ENCODE assay signal across 8 cellular contexts in the genomic region with DNA sequence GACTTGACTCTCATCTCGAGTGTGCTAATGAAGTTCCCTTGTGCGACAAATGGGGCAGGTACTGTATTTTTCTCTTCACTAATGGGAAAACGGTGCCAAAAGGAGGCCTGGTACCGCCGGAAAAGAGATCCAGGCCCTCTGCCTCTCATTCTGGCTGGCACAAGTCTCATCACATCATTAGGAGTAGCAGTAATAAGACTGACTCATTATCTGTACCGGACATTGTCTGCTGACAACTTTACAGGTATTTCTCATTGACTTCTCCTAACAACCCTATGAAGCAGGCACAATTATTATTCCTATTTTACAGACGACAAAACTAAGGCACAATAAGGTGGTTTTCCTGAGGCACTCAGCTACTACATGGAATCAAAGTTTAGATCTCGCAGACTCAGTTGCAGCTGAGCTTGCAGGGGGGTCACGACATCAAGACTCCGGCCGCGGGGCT. TPM values are rescaled to one million over a fixed set of nuclear protein-coding genes. Genes with fewer than 3 reads are reported as not detected.
DNase-seq lines count a peak whose midpoint lies in the region; ATAC-seq and TF ChIP-seq lines count a peak whose summit lies in the region.

No MANE protein-coding gene starts in this region.

- peaks cover 13% of the 10 kb centered on the region for H3K4me1 ChIP-seq in ovary (ENCODE audit: insufficient read depth)

- H3K4me3 ChIP-seq in WI38 (ENCODE audit: low read depth, low read length) (peak overlapping the region; percentile 73), ovary (peak overlapping the region; percentile 78)

- no peak for TF ChIP-seq EP300 in ovary (IDR thresholded peaks at IDR 0.05)

- no peaks in the 10 kb centered on the region for H3K9me3 ChIP-seq in ovary

- intact Hi-C loops in ovary (cut with DNase I) = no loop called here

- WGBS in ovary, 3 donors = 0 to 1% (median 0%) methylated on average over 12 of the region's 12 CpGs

- no peaks in the 10 kb centered on the region for H3K36me3 ChIP-seq in ovary

- TF ChIP-seq CTCF in WI38 (IDR thresholded peaks at IDR 0.05; ENCODE audit: low read depth, low read length) = no peak
- no peak for TF ChIP-seq CTCF in ovary (IDR thresholded peaks at IDR 0.05)

- no peaks in the 10 kb centered on the region for H3K27me3 ChIP-seq in ovary

- TF ChIP-seq POLR2A in ovary (IDR thresholded peaks at IDR 0.05) = no peak

- peak; percentile 18 for ATAC-seq in HG03159 (IDR thresholded peaks at IDR 0.05; ENCODE audit: unreplicated experiment)
- ATAC-seq in HG03025 (IDR thresholded peaks at IDR 0.05; ENCODE audit: low FRiP score, unreplicated experiment) = no peak

- H3K27ac ChIP-seq in ovary = peak overlapping the region; percentile 58 to 85

- DNase-seq in EL (peak; percentile 47), fibroblast of peridontal ligament (ENCODE audit: extremely low read depth) (peak; percentile 23), ovary (no peak), DMS114 treated with DMSO at 0.1 percent for 48 hours (lab: John Stamatoyannopoulos, UW; ENCODE audit: unreplicated experiment) (no peak)
- DNase-seq in stimulated activated CD4-positive, alpha-beta T cell treated with anti-CD3 and anti-CD28 coated beads, Interleukin-12 subunit alpha, Interleukin-12 subunit beta, amount 100 ng/mL, for 4 hours = no peak

RNA-seq across cellular contexts. Expression of a gene that starts 0.7 kb away (rescaled TPM):
- total RNA-seq in ovary = 10 to 100 TPM; 28.6 to 45.2 (median 36.2) TPM
- 10 to 100 TPM; 27.4 to 66.2 TPM for polyA plus RNA-seq in ovary

Comparison
In these comparisons a context has a peak if more than half of its experiments do, and no peak if none do; other contexts are left out.
1. DNase-seq: peak in EL (single experiment) and fibroblast of peridontal ligament (single experiment); none in ovary (0 of 5), DMS114 treated with DMSO at 0.1 percent for 48 hours (single experiment) and stimulated activated CD4-positive, alpha-beta T cell treated with anti-CD3 and anti-CD28 coated beads, Interleukin-12 subunit alpha, Interleukin-12 subunit beta, amount 100 ng/mL, for 4 hours (single experiment).